ENCODE assay signal across 12 cellular contexts in genomic region chr20:48012401-48012974, GRCh38.
DNase-seq lines count a peak whose midpoint lies in the region; ATAC-seq and TF ChIP-seq lines count a peak whose summit lies in the region.
"Had no signal": no experiment of that assay in that cellular context is flagged by ENCODE, and none has a peak within 500 bp of the region (broad histone marks: within the 10 kb centered on the region; RNA-seq: fewer than 3 reads in every experiment).

No MANE protein-coding gene starts in this region.

- no peak for ATAC-seq in HG03460 (IDR thresholded peaks at IDR 0.05; ENCODE audit: unreplicated experiment)
- no peak for ATAC-seq in stimulated activated memory B cell treated with anti-CD40 and anti-IgM and Interleukin-4, amounts not matched to agents 10 μg/mL and 1 μg/mL and 100 μg/mL, for 72 hours
- ATAC-seq: stimulated activated naive CD8-positive, alpha-beta T cell treated with anti-CD3 and anti-CD28 coated beads, Interleukin-15, Interleukin-2, amounts not matched to agents 100 U/mL and 50 U/mL, for 24 hours had no signal

- H3K4me1 Mint-ChIP-seq in CD14-positive monocyte = peaks cover 11% of the 10 kb centered on the region
- H3K4me1 Mint-ChIP-seq in stimulated activated memory B cell treated with anti-CD40 and anti-IgM and Interleukin-4, amounts not matched to agents 10 μg/mL and 1 μg/mL and 100 μg/mL, for 72 hours = peaks cover 1% of the 10 kb centered on the region

- peaks cover 7% of the 10 kb centered on the region for H3K9me3 ChIP-seq in mammary epithelial cell (replicated peaks; ENCODE audit: insufficient read depth, low read length)
- H3K9me3 ChIP-seq: ovary had no signal

- H3K9ac ChIP-seq in mammary epithelial cell (ENCODE audit: insufficient read depth, low read length) = no peak overlapping the region
- H3K9ac ChIP-seq in mesendoderm (ENCODE audit: low read length) = no peak overlapping the region

- no peak overlapping the region for H3K27ac ChIP-seq in mammary epithelial cell (ENCODE audit: insufficient read depth, low read depth, low read length)
- no peak overlapping the region for H3K27ac ChIP-seq in mesendoderm (ENCODE audit: low read depth, low read length)
- H3K27ac ChIP-seq: ovary had no signal

- no peak overlapping the region for H3K4me3 ChIP-seq in mammary epithelial cell (replicated peaks in 1 of 3; ENCODE audit: insufficient read depth in 1 of 3, low read depth in 2 of 3, low read length in 3 of 3)
- H3K4me3 ChIP-seq in mesendoderm (ENCODE audit: low read length) = no peak overlapping the region
- H3K4me3 ChIP-seq: ovary had no signal

- H2BK5ac ChIP-seq in mesendoderm (ENCODE audit: low read length) = no peak overlapping the region

- no peaks in the 10 kb centered on the region for H4K20me1 ChIP-seq in mammary epithelial cell (ENCODE audit: insufficient read depth, low read length)

- H3K36me3 Mint-ChIP-seq in CD14-positive monocyte = no peaks in the 10 kb centered on the region
- peaks cover 6% of the 10 kb centered on the region for H3K36me3 Mint-ChIP-seq in stimulated activated memory B cell treated with anti-CD40 and anti-IgM and Interleukin-4, amounts not matched to agents 10 μg/mL and 1 μg/mL and 100 μg/mL, for 72 hours

- in situ Hi-C loops in mammary epithelial cell (cut with MboI; ENCODE audit: low sequenced_read_pairs in 2 of 2) = loop anchor here in 1 of 2 donors (10.0 kb wide), 1 partner anchor 218 kb away; no protein-coding TSS in a partner anchor

- no peak overlapping the region for H3K4ac ChIP-seq in mesendoderm (ENCODE audit: low read depth, low read length)

- H2AK5ac ChIP-seq in mesendoderm (ENCODE audit: low read length) = no peak overlapping the region

- WGBS in mammary epithelial cell (ENCODE audit: low coverage, missing lambda C conversion rate) = 6% methylated on average over 2 of the region's 2 CpGs
- WGBS in mesendoderm (ENCODE audit: extremely low coverage, insufficient coverage, low lambda C conversion rate) = no CpG with 5 or more reads among the region's 2 CpGs

- TF ChIP-seq CTCF in mammary epithelial cell (conservative IDR thresholded peaks at IDR 0.05 in 1 of 2, IDR thresholded peaks at IDR 0.05 in 1 of 2; ENCODE audit: extremely low read depth in 1 of 2, insufficient read depth in 1 of 2, low read depth in 1 of 2, low read length in 2 of 2) (peak; percentile 26 to 68), CD14-positive monocyte (IDR thresholded peaks at IDR 0.05) (no peak)

- H3K27me3 ChIP-seq in mammary epithelial cell (ENCODE audit: insufficient read depth, low read length) (no peaks in the 10 kb centered on the region), mesendoderm (ENCODE audit: insufficient read depth, low read length, poor library complexity) (no peaks in the 10 kb centered on the region)
- H3K27me3 ChIP-seq: ovary had no signal

- no TSS peak for BruUV-seq in mammary epithelial cell (replicated peaks; lab: Mats Ljungman, UMichigan)

- H3K9me3 Mint-ChIP-seq in CD14-positive monocyte = peaks cover 11 to 31% (median 25%) of the 10 kb centered on the region in 7 donors
- peaks cover 14% of the 10 kb centered on the region for H3K9me3 Mint-ChIP-seq in stimulated activated memory B cell treated with anti-CD40 and anti-IgM and Interleukin-4, amounts not matched to agents 10 μg/mL and 1 μg/mL and 100 μg/mL, for 72 hours

- dilution Hi-C loops in mammary epithelial cell (cut with HindIII; ENCODE audit: low sequenced_read_pairs) = no loop called here

- intact Hi-C loops in mammary epithelial cell (cut with micrococcal nuclease) (loop anchor here (5.0 kb wide), 1 partner anchor 225 kb away; the partner anchor contains the start of gene SULF2), CD14-positive monocyte (cut with micrococcal nuclease) (no loop called here)

- H3K18ac ChIP-seq in mesendoderm (ENCODE audit: low read length) = no peak overlapping the region

- H2AFZ ChIP-seq in mammary epithelial cell (ENCODE audit: low read depth, low read length) = no peak overlapping the region

- H3K4me2 ChIP-seq in mammary epithelial cell (ENCODE audit: insufficient read depth, low read depth, low read length) = no peak overlapping the region
- H3K4me2 ChIP-seq in mesendoderm (ENCODE audit: low read length) = no peak overlapping the region

- H3K23ac ChIP-seq in mesendoderm (ENCODE audit: low read length) = no peak overlapping the region

- H3K36me3 ChIP-seq in mammary epithelial cell (ENCODE audit: insufficient read depth, low read length) (no peaks in the 10 kb centered on the region), mesendoderm (ENCODE audit: control insufficient read depth, insufficient read depth, low read length) (no peaks in the 10 kb centered on the region)
- H3K36me3 ChIP-seq: ovary had no signal

- H3K56ac ChIP-seq in mesendoderm (ENCODE audit: low read length) = no peak overlapping the region

- H4K5ac ChIP-seq in mesendoderm (ENCODE audit: low read length) = no peak overlapping the region

- peaks cover 1 to 17% (median 6%) of the 10 kb centered on the region in 3 donors for H3K27me3 Mint-ChIP-seq in CD14-positive monocyte (ENCODE audit: low read depth in 3 of 3)
- H3K27me3 Mint-ChIP-seq in stimulated activated memory B cell treated with anti-CD40 and anti-IgM and Interleukin-4, amounts not matched to agents 10 μg/mL and 1 μg/mL and 100 μg/mL, for 72 hours = peaks cover 2% of the 10 kb centered on the region

- no peaks in the 10 kb centered on the region for H3K79me1 ChIP-seq in mesendoderm (ENCODE audit: low read length)

- H3K79me2 ChIP-seq in mammary epithelial cell (ENCODE audit: insufficient read depth, low read length) (no peaks in the 10 kb centered on the region), mesendoderm (ENCODE audit: control insufficient read depth, insufficient read depth, low read length) (no peaks in the 10 kb centered on the region)

- no peak overlapping the region for H2BK120ac ChIP-seq in mesendoderm (ENCODE audit: low read depth, low read length)

- H3K27ac Mint-ChIP-seq in CD14-positive monocyte = no peak overlapping the region
- H3K27ac Mint-ChIP-seq in stimulated activated memory B cell treated with anti-CD40 and anti-IgM and Interleukin-4, amounts not matched to agents 10 μg/mL and 1 μg/mL and 100 μg/mL, for 72 hours = no peak overlapping the region

- DNase-seq in ELR (ENCODE audit: low read depth) (peak; percentile 2), M059J (ENCODE audit: low read depth) (peak; percentile 99), mammary epithelial cell (peak; percentile 89), mesendoderm (peak; percentile 27), CD14-positive monocyte (ENCODE audit: low spot score) (no peak)
- DNase-seq: activated CD4-positive, alpha-beta T cell treated with anti-CD3 and anti-CD28 coated beads for 4 hours; NCI-H2081 treated with DMSO at 0.1 percent for 48 hours; stimulated activated CD4-positive, alpha-beta T cell treated with anti-CD3 and anti-CD28 coated beads, Interleukin-1b, Interleukin-23, amount 100 ng/mL, for 48 hours; stimulated activated naive CD8-positive, alpha-beta T cell treated with anti-CD3 and anti-CD28 coated beads, Interleukin-15, Interleukin-2, amounts not matched to agents 100 U/mL and 50 U/mL, for 24 hours had no signal

- H4K8ac ChIP-seq in mesendoderm (ENCODE audit: low read depth, low read length) = no peak overlapping the region

- no peak overlapping the region for H3K4me3 Mint-ChIP-seq in CD14-positive monocyte
- no peak overlapping the region for H3K4me3 Mint-ChIP-seq in stimulated activated memory B cell treated with anti-CD40 and anti-IgM and Interleukin-4, amounts not matched to agents 10 μg/mL and 1 μg/mL and 100 μg/mL, for 72 hours

- CTCF ChIA-PET in mammary epithelial cell (lab: Charles Lee; ENCODE audit: low non-redundant PET) = no interaction called here

- H3K4me1 ChIP-seq in mammary epithelial cell (ENCODE audit: insufficient read depth, low read length) = no peaks in the 10 kb centered on the region
- H3K4me1 ChIP-seq in mesendoderm (ENCODE audit: control insufficient read depth, low read depth, low read length) = no peaks in the 10 kb centered on the region

- no peak overlapping the region for H2BK15ac ChIP-seq in mesendoderm (replicated peaks; ENCODE audit: low read depth)
